In the genomic region with DNA sequence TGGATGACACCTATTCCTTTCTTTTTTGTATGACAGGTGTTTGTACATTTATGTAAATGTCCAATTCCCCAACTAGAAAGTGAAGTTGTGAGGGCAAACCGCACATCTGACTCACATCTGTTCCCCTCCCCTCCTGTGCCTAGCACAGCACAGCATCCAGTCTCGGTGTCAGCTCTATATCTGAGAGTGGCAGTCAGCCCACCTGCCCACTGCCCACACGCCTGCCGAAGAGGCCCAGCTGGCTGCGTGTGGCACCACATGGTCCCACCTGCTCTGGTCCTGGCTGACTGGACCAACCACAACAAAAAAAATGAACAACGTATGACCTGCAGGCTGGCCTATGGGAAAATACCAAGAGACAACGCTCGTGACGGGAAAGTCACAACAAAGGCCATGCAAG, we compare ENCODE assay signal across 1 cellular context.
TF ChIP-seq lines count a peak whose summit lies in the region.

No MANE protein-coding gene starts in this region.

TF ChIP-seq in GM23338, 12 proteins besides CTCF, POLR2A, EP300 and RAD21 (continued from another document):
- TF ChIP-seq, protein P1, sequence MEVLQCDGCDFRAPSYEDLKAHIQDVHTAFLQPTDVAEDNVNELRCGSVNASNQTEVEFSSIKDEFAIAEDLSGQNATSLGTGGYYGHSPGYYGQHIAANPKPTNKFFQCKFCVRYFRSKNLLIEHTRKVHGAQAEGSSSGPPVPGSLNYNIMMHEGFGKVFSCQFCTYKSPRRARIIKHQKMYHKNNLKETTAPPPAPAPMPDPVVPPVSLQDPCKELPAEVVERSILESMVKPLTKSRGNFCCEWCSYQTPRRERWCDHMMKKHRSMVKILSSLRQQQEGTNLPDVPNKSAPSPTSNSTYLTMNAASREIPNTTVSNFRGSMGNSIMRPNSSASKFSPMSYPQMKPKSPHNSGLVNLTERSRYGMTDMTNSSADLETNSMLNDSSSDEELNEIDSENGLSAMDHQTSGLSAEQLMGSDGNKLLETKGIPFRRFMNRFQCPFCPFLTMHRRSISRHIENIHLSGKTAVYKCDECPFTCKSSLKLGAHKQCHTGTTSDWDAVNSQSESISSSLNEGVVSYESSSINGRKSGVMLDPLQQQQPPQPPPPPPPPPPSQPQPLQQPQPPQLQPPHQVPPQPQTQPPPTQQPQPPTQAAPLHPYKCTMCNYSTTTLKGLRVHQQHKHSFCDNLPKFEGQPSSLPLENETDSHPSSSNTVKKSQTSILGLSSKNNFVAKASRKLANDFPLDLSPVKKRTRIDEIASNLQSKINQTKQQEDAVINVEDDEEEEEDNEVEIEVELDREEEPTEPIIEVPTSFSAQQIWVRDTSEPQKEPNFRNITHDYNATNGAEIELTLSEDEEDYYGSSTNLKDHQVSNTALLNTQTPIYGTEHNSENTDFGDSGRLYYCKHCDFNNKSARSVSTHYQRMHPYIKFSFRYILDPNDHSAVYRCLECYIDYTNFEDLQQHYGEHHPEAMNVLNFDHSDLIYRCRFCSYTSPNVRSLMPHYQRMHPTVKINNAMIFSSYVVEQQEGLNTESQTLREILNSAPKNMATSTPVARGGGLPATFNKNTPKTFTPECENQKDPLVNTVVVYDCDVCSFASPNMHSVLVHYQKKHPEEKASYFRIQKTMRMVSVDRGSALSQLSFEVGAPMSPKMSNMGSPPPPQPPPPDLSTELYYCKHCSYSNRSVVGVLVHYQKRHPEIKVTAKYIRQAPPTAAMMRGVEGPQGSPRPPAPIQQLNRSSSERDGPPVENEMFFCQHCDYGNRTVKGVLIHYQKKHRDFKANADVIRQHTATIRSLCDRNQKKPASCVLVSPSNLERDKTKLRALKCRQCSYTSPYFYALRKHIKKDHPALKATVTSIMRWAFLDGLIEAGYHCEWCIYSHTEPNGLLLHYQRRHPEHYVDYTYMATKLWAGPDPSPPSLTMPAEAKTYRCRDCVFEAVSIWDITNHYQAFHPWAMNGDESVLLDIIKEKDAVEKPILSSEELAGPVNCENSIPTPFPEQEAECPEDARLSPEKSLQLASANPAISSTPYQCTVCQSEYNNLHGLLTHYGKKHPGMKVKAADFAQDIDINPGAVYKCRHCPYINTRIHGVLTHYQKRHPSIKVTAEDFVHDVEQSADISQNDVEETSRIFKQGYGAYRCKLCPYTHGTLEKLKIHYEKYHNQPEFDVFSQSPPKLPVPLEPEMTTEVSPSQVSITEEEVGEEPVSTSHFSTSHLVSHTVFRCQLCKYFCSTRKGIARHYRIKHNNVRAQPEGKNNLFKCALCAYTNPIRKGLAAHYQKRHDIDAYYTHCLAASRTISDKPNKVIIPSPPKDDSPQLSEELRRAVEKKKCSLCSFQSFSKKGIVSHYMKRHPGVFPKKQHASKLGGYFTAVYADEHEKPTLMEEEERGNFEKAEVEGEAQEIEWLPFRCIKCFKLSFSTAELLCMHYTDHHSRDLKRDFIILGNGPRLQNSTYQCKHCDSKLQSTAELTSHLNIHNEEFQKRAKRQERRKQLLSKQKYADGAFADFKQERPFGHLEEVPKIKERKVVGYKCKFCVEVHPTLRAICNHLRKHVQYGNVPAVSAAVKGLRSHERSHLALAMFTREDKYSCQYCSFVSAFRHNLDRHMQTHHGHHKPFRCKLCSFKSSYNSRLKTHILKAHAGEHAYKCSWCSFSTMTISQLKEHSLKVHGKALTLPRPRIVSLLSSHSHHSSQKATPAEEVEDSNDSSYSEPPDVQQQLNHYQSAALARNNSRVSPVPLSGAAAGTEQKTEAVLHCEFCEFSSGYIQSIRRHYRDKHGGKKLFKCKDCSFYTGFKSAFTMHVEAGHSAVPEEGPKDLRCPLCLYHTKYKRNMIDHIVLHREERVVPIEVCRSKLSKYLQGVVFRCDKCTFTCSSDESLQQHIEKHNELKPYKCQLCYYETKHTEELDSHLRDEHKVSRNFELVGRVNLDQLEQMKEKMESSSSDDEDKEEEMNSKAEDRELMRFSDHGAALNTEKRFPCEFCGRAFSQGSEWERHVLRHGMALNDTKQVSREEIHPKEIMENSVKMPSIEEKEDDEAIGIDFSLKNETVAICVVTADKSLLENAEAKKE (CRISPR knock-in tag; IDR thresholded peaks at IDR 0.05) = no peak
- TF ChIP-seq, protein P2, sequence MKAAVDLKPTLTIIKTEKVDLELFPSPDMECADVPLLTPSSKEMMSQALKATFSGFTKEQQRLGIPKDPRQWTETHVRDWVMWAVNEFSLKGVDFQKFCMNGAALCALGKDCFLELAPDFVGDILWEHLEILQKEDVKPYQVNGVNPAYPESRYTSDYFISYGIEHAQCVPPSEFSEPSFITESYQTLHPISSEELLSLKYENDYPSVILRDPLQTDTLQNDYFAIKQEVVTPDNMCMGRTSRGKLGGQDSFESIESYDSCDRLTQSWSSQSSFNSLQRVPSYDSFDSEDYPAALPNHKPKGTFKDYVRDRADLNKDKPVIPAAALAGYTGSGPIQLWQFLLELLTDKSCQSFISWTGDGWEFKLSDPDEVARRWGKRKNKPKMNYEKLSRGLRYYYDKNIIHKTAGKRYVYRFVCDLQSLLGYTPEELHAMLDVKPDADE (IDR thresholded peaks at IDR 0.05) = no peak
- TF ChIP-seq NANOG (IDR thresholded peaks at IDR 0.05; ENCODE audit: borderline replicate concordance) (no peak), JUNB (IDR thresholded peaks at IDR 0.05; ENCODE audit: unreplicated experiment) (no peak)
- TF ChIP-seq, protein P3, sequence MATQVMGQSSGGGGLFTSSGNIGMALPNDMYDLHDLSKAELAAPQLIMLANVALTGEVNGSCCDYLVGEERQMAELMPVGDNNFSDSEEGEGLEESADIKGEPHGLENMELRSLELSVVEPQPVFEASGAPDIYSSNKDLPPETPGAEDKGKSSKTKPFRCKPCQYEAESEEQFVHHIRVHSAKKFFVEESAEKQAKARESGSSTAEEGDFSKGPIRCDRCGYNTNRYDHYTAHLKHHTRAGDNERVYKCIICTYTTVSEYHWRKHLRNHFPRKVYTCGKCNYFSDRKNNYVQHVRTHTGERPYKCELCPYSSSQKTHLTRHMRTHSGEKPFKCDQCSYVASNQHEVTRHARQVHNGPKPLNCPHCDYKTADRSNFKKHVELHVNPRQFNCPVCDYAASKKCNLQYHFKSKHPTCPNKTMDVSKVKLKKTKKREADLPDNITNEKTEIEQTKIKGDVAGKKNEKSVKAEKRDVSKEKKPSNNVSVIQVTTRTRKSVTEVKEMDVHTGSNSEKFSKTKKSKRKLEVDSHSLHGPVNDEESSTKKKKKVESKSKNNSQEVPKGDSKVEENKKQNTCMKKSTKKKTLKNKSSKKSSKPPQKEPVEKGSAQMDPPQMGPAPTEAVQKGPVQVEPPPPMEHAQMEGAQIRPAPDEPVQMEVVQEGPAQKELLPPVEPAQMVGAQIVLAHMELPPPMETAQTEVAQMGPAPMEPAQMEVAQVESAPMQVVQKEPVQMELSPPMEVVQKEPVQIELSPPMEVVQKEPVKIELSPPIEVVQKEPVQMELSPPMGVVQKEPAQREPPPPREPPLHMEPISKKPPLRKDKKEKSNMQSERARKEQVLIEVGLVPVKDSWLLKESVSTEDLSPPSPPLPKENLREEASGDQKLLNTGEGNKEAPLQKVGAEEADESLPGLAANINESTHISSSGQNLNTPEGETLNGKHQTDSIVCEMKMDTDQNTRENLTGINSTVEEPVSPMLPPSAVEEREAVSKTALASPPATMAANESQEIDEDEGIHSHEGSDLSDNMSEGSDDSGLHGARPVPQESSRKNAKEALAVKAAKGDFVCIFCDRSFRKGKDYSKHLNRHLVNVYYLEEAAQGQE (IDR thresholded peaks at IDR 0.05; ENCODE audit: unreplicated experiment) = no peak
